In the genomic region with DNA sequence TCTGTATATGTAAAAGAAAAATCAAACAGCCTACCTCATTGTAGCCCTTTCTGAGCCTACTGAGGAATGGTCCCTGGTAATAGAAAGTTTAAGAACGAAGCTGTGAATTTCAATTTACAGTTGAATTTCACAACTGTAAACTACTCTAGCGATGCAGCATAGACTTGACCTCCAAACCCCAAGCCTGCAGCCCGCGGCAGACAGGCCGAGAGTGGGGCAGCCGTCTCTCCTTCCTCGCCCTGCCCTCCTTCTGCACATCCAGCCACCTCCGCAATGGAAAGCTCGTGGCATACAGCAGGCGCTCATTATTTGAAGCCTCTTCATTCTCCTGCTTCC, we compare ENCODE assay signal across 1 cellular context.
TF ChIP-seq lines count a peak whose summit lies in the region.

No MANE protein-coding gene starts in this region.

TF ChIP-seq in IMR-90, 13 proteins besides CTCF, POLR2A, EP300 and RAD21:
- TF ChIP-seq, protein P1, sequence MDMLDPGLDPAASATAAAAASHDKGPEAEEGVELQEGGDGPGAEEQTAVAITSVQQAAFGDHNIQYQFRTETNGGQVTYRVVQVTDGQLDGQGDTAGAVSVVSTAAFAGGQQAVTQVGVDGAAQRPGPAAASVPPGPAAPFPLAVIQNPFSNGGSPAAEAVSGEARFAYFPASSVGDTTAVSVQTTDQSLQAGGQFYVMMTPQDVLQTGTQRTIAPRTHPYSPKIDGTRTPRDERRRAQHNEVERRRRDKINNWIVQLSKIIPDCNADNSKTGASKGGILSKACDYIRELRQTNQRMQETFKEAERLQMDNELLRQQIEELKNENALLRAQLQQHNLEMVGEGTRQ (IDR thresholded peaks at IDR 0.05; ENCODE audit: low read depth, low read length): no peak
- TF ChIP-seq NFE2L2 (IDR thresholded peaks at IDR 0.05; ENCODE audit: low read depth, low read length) (no peak), SMC3 (IDR thresholded peaks at IDR 0.05; ENCODE audit: low read depth, low read length) (no peak), CHD1 (IDR thresholded peaks at IDR 0.05; ENCODE audit: low read depth, low read length) (no peak), RCOR1 (IDR thresholded peaks at IDR 0.05; ENCODE audit: insufficient replicate concordance, low read length) (no peak), BHLHE40 (IDR thresholded peaks at IDR 0.05; ENCODE audit: low read depth, low read length) (no peak), MAZ (IDR thresholded peaks at IDR 0.05; ENCODE audit: borderline replicate concordance, low read depth, low read length) (no peak), MXI1 (IDR thresholded peaks at IDR 0.05; ENCODE audit: borderline replicate concordance, low read depth, low read length) (no peak)
- TF ChIP-seq, protein P2, sequence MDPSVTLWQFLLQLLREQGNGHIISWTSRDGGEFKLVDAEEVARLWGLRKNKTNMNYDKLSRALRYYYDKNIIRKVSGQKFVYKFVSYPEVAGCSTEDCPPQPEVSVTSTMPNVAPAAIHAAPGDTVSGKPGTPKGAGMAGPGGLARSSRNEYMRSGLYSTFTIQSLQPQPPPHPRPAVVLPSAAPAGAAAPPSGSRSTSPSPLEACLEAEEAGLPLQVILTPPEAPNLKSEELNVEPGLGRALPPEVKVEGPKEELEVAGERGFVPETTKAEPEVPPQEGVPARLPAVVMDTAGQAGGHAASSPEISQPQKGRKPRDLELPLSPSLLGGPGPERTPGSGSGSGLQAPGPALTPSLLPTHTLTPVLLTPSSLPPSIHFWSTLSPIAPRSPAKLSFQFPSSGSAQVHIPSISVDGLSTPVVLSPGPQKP (IDR thresholded peaks at IDR 0.05; ENCODE audit: borderline replicate concordance, low read depth, low read length): no peak
